In genomic region chr10:32454148-32454547, GRCh38 we compare ENCODE assay signal across 19 cellular contexts.
"Had no signal": no experiment of that assay in that cellular context is flagged by ENCODE, and none has a peak within 500 bp of the region (broad histone marks: within the 10 kb centered on the region; RNA-seq: fewer than 3 reads in every experiment).

No MANE protein-coding gene starts in this region.

- DNase-seq: activated CD4-positive, alpha-beta T cell treated with anti-CD3 and anti-CD28 coated beads for 36 hours; activated CD4-positive, alpha-beta T cell treated with anti-CD3 and anti-CD28 coated beads, Interleukin-2, amount 50 U/mL, for 4 hours; activated CD8-positive, alpha-beta memory T cell treated with anti-CD3 and anti-CD28 coated beads, Interleukin-2, amount 50 U/mL, for 48 hours; activated naive CD4-positive, alpha-beta T cell treated with Interleukin-2 at 50 U/mL for 16 hours; activated T-cell treated with anti-CD3 and anti-CD28 coated beads, Interleukin-2, amount 50 U/mL, for 4 hours; aorta; effector CD8-positive, alpha-beta T cell; erythroblast; hypothalamus; nephron progenitor cell; pancreas; right cardiac atrium; stimulated activated CD4-positive, alpha-beta T cell treated with anti-CD3 and anti-CD28 coated beads, Interleukin-1b, Interleukin-23, amount 100 ng/mL, for 48 hours; stimulated activated naive B cell treated with anti-CD40 and anti-IgM and Interleukin-4, amounts not matched to agents 10 μg/mL and 1 μg/mL and 100 μg/mL, for 72 hours; T1000; testis; upper lobe of left lung had no signal

- H3K36me3 ChIP-seq: pancreas had no signal

- H3K27me3 ChIP-seq: pancreas, testis, upper lobe of left lung had no signal

- H3K4me3 ChIP-seq: pancreas, testis, upper lobe of left lung had no signal

- H3K27ac ChIP-seq: pancreas, testis, upper lobe of left lung had no signal

- H3K4me1 ChIP-seq: pancreas, testis, upper lobe of left lung had no signal

- H3K9me3 ChIP-seq: pancreas, testis, upper lobe of left lung had no signal

- FAIRE-seq: frontal cortex, islet of Langerhans, pancreas had no signal
